In genomic region chr19:6056282-6056741, GRCh38 we compare ENCODE assay signal across 10 cellular contexts. TPM values are rescaled to one million over a fixed set of nuclear protein-coding genes. Genes with fewer than 3 reads are reported as not detected.
DNase-seq lines count a peak whose midpoint lies in the region; ATAC-seq, FAIRE-seq and TF ChIP-seq lines count a peak whose summit lies in the region.
"Had no signal": no experiment of that assay in that cellular context is flagged by ENCODE, and none has a peak within 500 bp of the region (broad histone marks: within the 10 kb centered on the region; RNA-seq: fewer than 3 reads in every experiment).

No MANE protein-coding gene starts in this region.

- peaks cover 14% of the 10 kb centered on the region for H3K4me1 Mint-ChIP-seq in astrocyte (ENCODE audit: low read depth, unreplicated experiment)
- H3K4me1 Mint-ChIP-seq in T-helper 2 cell treated with Interferon-gamma antibody and Interleukin-4, amounts not matched to agents 5 μg/mL and 100 μg/mL, for 36 hours (ENCODE audit: low read depth), result peaks cover 23% of the 10 kb centered on the region

- H3K4me1 ChIP-seq in GM23248 (ENCODE audit: insufficient read depth) (peaks cover 21% of the 10 kb centered on the region), astrocyte (ENCODE audit: insufficient read depth, low read length) (peaks cover 34% of the 10 kb centered on the region), small intestine (ENCODE audit: control insufficient read depth in 2 of 2, insufficient read depth in 1 of 2, low read depth in 1 of 2, low read length in 1 of 2) (no peaks in the 10 kb centered on the region)

- H3K4me3 ChIP-seq in GM23248, result peak overlapping the region; percentile 54; the same call in 1 of the 2 replicates
- H3K4me3 ChIP-seq in astrocyte (ENCODE audit: insufficient read depth, low read depth, low read length), result no peak overlapping the region
- H3K4me3 ChIP-seq in small intestine (ENCODE audit: low read depth in 1 of 2, low read length in 2 of 2), result no peak overlapping the region

- H3K9ac ChIP-seq in GM23248, result peak overlapping the region; percentile 89
- H3K9ac ChIP-seq in astrocyte (ENCODE audit: low read length), result peak overlapping the region; percentile 72

- peaks cover 3% of the 10 kb centered on the region for H3K36me3 Mint-ChIP-seq in astrocyte (ENCODE audit: low read depth, unreplicated experiment)
- no peaks in the 10 kb centered on the region for H3K36me3 Mint-ChIP-seq in T-helper 2 cell treated with Interferon-gamma antibody and Interleukin-4, amounts not matched to agents 5 μg/mL and 100 μg/mL, for 36 hours (ENCODE audit: low read depth)

- H3K9me2 ChIP-seq in GM23248 (ENCODE audit: insufficient read depth), result no peaks in the 10 kb centered on the region

- FAIRE-seq in astrocyte (lab: Jason Lieb, UNC), result no peak
- no peak for FAIRE-seq in small intestine (lab: Jason Lieb, UNC)

- in situ Hi-C loops in GM23248 (cut with MboI), result loop anchor here (10.0 kb wide), 1 partner anchor 48 kb away; no protein-coding TSS in a partner anchor

- H3F3A ChIP-seq in GM23248 (ENCODE audit: insufficient read depth), result peaks cover 38% of the 10 kb centered on the region

- TF ChIP-seq CTCF in astrocyte (IDR thresholded peaks at IDR 0.05; ENCODE audit: insufficient read depth, low read depth, low read length), result no peak

- H3K79me2 ChIP-seq in GM23248 (ENCODE audit: insufficient read depth), result peaks cover 23% of the 10 kb centered on the region
- no peaks in the 10 kb centered on the region for H3K79me2 ChIP-seq in astrocyte (ENCODE audit: insufficient read depth, low read length)

- no peak for DNase-seq in GM23248
- no peak for DNase-seq in astrocyte (ENCODE audit: low read depth)
- DNase-seq in small intestine, result peak; percentile 65
- no peak for DNase-seq in hepatic stellate cell (ENCODE audit: low spot score)
- no peak for DNase-seq in T-helper 2 cell treated with Interferon-gamma antibody and Interleukin-4, amounts not matched to agents 5 μg/mL and 100 μg/mL, for 36 hours (ENCODE audit: low spot score)
- no peak for DNase-seq in AG20443 (ENCODE audit: low spot score)
- DNase-seq: activated naive CD8-positive, alpha-beta T cell treated with anti-CD3 and anti-CD28 coated beads, Interleukin-2, amount 10 ng/mL, durations not matched to agents 7 days and 5 days had no signal

- H3K4me3 Mint-ChIP-seq in astrocyte (ENCODE audit: unreplicated experiment), result no peak overlapping the region
- H3K4me3 Mint-ChIP-seq in T-helper 2 cell treated with Interferon-gamma antibody and Interleukin-4, amounts not matched to agents 5 μg/mL and 100 μg/mL, for 36 hours, result no peak overlapping the region
- H3K4me3 Mint-ChIP-seq: activated naive CD8-positive, alpha-beta T cell treated with anti-CD3 and anti-CD28 coated beads, Interleukin-2, amount 10 ng/mL, durations not matched to agents 7 days and 5 days; IgD-negative memory B cell had no signal

- no peak for ATAC-seq in GM21737 (IDR thresholded peaks at IDR 0.05; ENCODE audit: unreplicated experiment)

- H3K27ac ChIP-seq in GM23248, result peak overlapping the region; percentile 98
- H3K27ac ChIP-seq in astrocyte (ENCODE audit: low read depth, low read length), result peak overlapping the region; percentile 84
- H3K27ac ChIP-seq in layer of hippocampus (ENCODE audit: low read depth, low read length), result peak overlapping the region; percentile 55
- peak overlapping the region; percentile 61 to 79 for H3K27ac ChIP-seq in small intestine (ENCODE audit: low read depth in 1 of 2, low read length in 1 of 2)

- H4K20me1 ChIP-seq in GM23248 (ENCODE audit: insufficient read depth), result no peaks in the 10 kb centered on the region
- H4K20me1 ChIP-seq in astrocyte (ENCODE audit: insufficient read depth, low read length), result no peaks in the 10 kb centered on the region

- H3K4me2 ChIP-seq in GM23248 (ENCODE audit: unreplicated experiment) (peak overlapping the region; percentile 78), astrocyte (ENCODE audit: low read length) (peak overlapping the region; percentile 73)

- H3K36me3 ChIP-seq in GM23248 (ENCODE audit: low read depth) (no peaks in the 10 kb centered on the region), astrocyte (ENCODE audit: insufficient read depth, low read length) (no peaks in the 10 kb centered on the region), small intestine (ENCODE audit: control insufficient read depth in 2 of 2, insufficient read depth in 2 of 2, low read length in 2 of 2) (no peaks in the 10 kb centered on the region)

- H2AFZ ChIP-seq in GM23248 (peak overlapping the region; percentile 24), astrocyte (ENCODE audit: low read depth, low read length) (peak overlapping the region; percentile 49)

- H3K27ac Mint-ChIP-seq in astrocyte (ENCODE audit: unreplicated experiment), result no peak overlapping the region
- H3K27ac Mint-ChIP-seq in T-helper 2 cell treated with Interferon-gamma antibody and Interleukin-4, amounts not matched to agents 5 μg/mL and 100 μg/mL, for 36 hours, result no peak overlapping the region
- H3K27ac Mint-ChIP-seq: activated naive CD8-positive, alpha-beta T cell treated with anti-CD3 and anti-CD28 coated beads, Interleukin-2, amount 10 ng/mL, durations not matched to agents 7 days and 5 days; IgD-negative memory B cell had no signal

- H3K9me3 Mint-ChIP-seq in astrocyte (ENCODE audit: unreplicated experiment), result peaks cover 1% of the 10 kb centered on the region
- H3K9me3 Mint-ChIP-seq in T-helper 2 cell treated with Interferon-gamma antibody and Interleukin-4, amounts not matched to agents 5 μg/mL and 100 μg/mL, for 36 hours, result no peaks in the 10 kb centered on the region
- H3K9me3 Mint-ChIP-seq: activated naive CD8-positive, alpha-beta T cell treated with anti-CD3 and anti-CD28 coated beads, Interleukin-2, amount 10 ng/mL, durations not matched to agents 7 days and 5 days had no signal

- WGBS in GM23248 (ENCODE audit: low coverage in 1 of 2, low lambda C conversion rate in 2 of 2, missing lambda C conversion rate in 2 of 2), 2 experiments, result 90 to 91% methylated on average over 8 of the region's 8 CpGs
- 23 to 69% (median 48%) methylated on average over 8 of the region's 8 CpGs for WGBS in small intestine, 3 donors

- H3K27me3 Mint-ChIP-seq in astrocyte (ENCODE audit: low read depth, unreplicated experiment), result peaks cover 12% of the 10 kb centered on the region
- H3K27me3 Mint-ChIP-seq in T-helper 2 cell treated with Interferon-gamma antibody and Interleukin-4, amounts not matched to agents 5 μg/mL and 100 μg/mL, for 36 hours (ENCODE audit: low read depth), result peaks cover 6% of the 10 kb centered on the region
- H3K27me3 Mint-ChIP-seq: IgD-negative memory B cell had no signal

- H3K9me3 ChIP-seq in GM23248 (ENCODE audit: low read depth) (no peaks in the 10 kb centered on the region), astrocyte (ENCODE audit: insufficient read depth, low read depth, low read length) (no peaks in the 10 kb centered on the region), small intestine (ENCODE audit: control insufficient read depth, low read depth) (no peaks in the 10 kb centered on the region)

- H3K27me3 ChIP-seq in GM23248 (replicated peaks; ENCODE audit: insufficient read depth), result no peaks in the 10 kb centered on the region
- H3K27me3 ChIP-seq in astrocyte (ENCODE audit: insufficient read depth, low read length), result no peaks in the 10 kb centered on the region
- no peaks in the 10 kb centered on the region for H3K27me3 ChIP-seq in layer of hippocampus (ENCODE audit: control insufficient read depth, insufficient read depth, low read length)
- no peaks in the 10 kb centered on the region for H3K27me3 ChIP-seq in small intestine (ENCODE audit: control insufficient read depth in 2 of 2, insufficient read depth in 2 of 2, low read length in 2 of 2)

RNA-seq across cellular contexts. Expression of gene RFX2, which starts 54.0 kb away (rescaled TPM):
- 10.2 and 13.1 TPM in 2 replicates for total RNA-seq in GM23248 (2014; rRNA removed; shearing (Covaris generic))
- polyA plus RNA-seq in GM23248 (2016; fragmentation: Nextera tagmentation; extraction: Ambion mirVana), result 11.3 and 11.7 TPM in 2 replicates
- 3.2 and 3.3 TPM in 2 replicates for total RNA-seq in astrocyte
- 1 to 10 TPM; 1.1 to 2.8 (median 1.8) TPM for polyA plus RNA-seq in small intestine
